In genomic region chr12:34602213-34602940, GRCh38 we compare ENCODE assay signal across 21 cellular contexts.
A peak's percentile ranks its signal among the peaks of the same experiment; 100 is the strongest.
DNase-seq lines count a peak whose midpoint lies in the region; ATAC-seq lines count a peak whose summit lies in the region.
"Had no signal": no experiment of that assay in that cellular context is flagged by ENCODE, and none has a peak within 500 bp of the region (broad histone marks: within the 10 kb centered on the region; RNA-seq: fewer than 3 reads in every experiment).

No MANE protein-coding gene starts in this region.

- no peak for ATAC-seq in activated naive CD4-positive, alpha-beta T cell treated with anti-CD3 and anti-CD28 coated beads, Interleukin-2, amount 50 U/mL, for 72 hours
- ATAC-seq: CD8-positive, alpha-beta T cell had no signal

- no peak overlapping the region for H3K27ac Mint-ChIP-seq in activated naive CD4-positive, alpha-beta T cell treated with anti-CD3 and anti-CD28 coated beads, Interleukin-2, amount 50 U/mL, for 72 hours
- H3K27ac Mint-ChIP-seq: CD8-positive, alpha-beta T cell; HFFc6 had no signal

- DNase-seq in activated naive CD4-positive, alpha-beta T cell treated with anti-CD3 and anti-CD28 coated beads, Interleukin-2, amount 50 U/mL, for 16 hours: peak; percentile 6
- DNase-seq in activated naive CD4-positive, alpha-beta T cell treated with anti-CD3 and anti-CD28 coated beads, Interleukin-2, amount 50 U/mL, for 72 hours (ENCODE audit: low spot score in 2 of 2): no peak
- DNase-seq in ecto neural progenitor cell (ENCODE audit: low spot score) (peak; percentile 15), posterior vena cava (ENCODE audit: low spot score) (peak; percentile 46), hypothalamus (lab: John Stamatoyannopoulos, UW) (no peak), H4 (ENCODE audit: low spot score) (no peak), NCI-H2107 treated with DMSO at 0.1 percent for 48 hours (lab: John Stamatoyannopoulos, UW; ENCODE audit: unreplicated experiment) (no peak), NCI-H2227 (lab: John Stamatoyannopoulos, UW; ENCODE audit: unreplicated experiment) (no peak)
- DNase-seq: Calu3; CD8-positive, alpha-beta T cell; DMS53; EL; HFFc6; MM.1S; NCI-H1092; NCI-H146; NCI-H2081 treated with DMSO at 0.1 percent for 48 hours; NCI-H510A; NCI-H774; OCI-M1; Right ventricle myocardium superior had no signal

- intact Hi-C loops in posterior vena cava (cut with DNase I): no loop called here

- peaks cover 46 to 72% of the 10 kb centered on the region in 2 donors for H3K9me3 Mint-ChIP-seq in activated naive CD4-positive, alpha-beta T cell treated with anti-CD3 and anti-CD28 coated beads, Interleukin-2, amount 50 U/mL, for 72 hours

- peaks cover 85 to 96% of the 10 kb centered on the region in 2 donors for H3K36me3 Mint-ChIP-seq in activated naive CD4-positive, alpha-beta T cell treated with anti-CD3 and anti-CD28 coated beads, Interleukin-2, amount 50 U/mL, for 72 hours
- H3K36me3 Mint-ChIP-seq: CD8-positive, alpha-beta T cell had no signal

Comparison
In these comparisons a context has a peak if more than half of its experiments do, and no peak if none do; other contexts are left out.
1. DNase-seq: peak in activated naive CD4-positive, alpha-beta T cell treated with anti-CD3 and anti-CD28 coated beads, Interleukin-2, amount 50 U/mL, for 16 hours (single experiment), ecto neural progenitor cell (single experiment) and posterior vena cava (single experiment); none in activated naive CD4-positive, alpha-beta T cell treated with anti-CD3 and anti-CD28 coated beads, Interleukin-2, amount 50 U/mL, for 72 hours (0 of 2), hypothalamus (0 of 51), H4 (single experiment), NCI-H2107 treated with DMSO at 0.1 percent for 48 hours (single experiment) and NCI-H2227 (single experiment).